Comparison of ENCODE assay signal across 13 cellular contexts in the genomic region with DNA sequence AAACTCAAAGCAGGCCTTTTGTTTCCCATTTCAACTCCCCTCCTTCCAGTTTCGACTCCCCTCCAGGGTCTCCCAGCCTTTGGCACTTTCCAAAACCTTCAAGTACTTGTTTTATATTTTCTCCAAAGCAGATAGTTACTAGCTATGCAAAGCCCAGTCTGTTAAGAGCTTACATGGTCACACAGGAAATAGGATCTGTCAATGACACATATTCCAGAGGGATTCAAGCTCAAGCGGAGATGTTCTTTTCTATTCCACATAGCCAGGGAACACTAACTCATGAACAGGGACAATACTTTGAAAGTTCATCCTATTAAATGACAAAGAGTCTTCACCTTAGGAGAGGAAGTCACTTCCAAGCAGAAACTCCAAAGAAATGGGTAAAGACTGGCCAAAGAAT. TPM values are rescaled to one million over a fixed set of nuclear protein-coding genes. Genes with fewer than 3 reads are reported as not detected.
A peak's percentile ranks its signal among the peaks of the same experiment; 100 is the strongest.
DNase-seq lines count a peak whose midpoint lies in the region; ATAC-seq, FAIRE-seq and TF ChIP-seq lines count a peak whose summit lies in the region.
"Had no signal": no experiment of that assay in that cellular context is flagged by ENCODE, and none has a peak within 500 bp of the region (broad histone marks: within the 10 kb centered on the region; RNA-seq: fewer than 3 reads in every experiment).

No MANE protein-coding gene starts in this region.

- POLR2A ChIA-PET in A549 (lab: Yijun Ruan, JAX) (interaction anchor here (0.9 to 2.3 kb wide), 3 partner anchors 13 to 19 kb away, joined by 5 to 11 read pairs (median 5); a partner anchor contains a TSS), WTC11 (lab: Charles Lee) (interaction anchor here (0.7 kb wide), 1 partner anchor 14 kb away, joined by 4 read pairs; no protein-coding TSS in a partner anchor)

- WGBS in A549 (ENCODE audit: missing lambda C conversion rate), result 78% methylated on average over 2 of the region's 2 CpGs
- 96% methylated on average over 2 of the region's 2 CpGs for WGBS in hepatocyte (ENCODE audit: low lambda C conversion rate, missing lambda C conversion rate)

- H3K4me3 ChIP-seq in A549 (no peak overlapping the region), hepatocyte (no peak overlapping the region)
- H3K4me3 ChIP-seq: BLaER1 treated with 17β-estradiol and CSF1 and Interleukin-3, amounts not matched to agents 10 nM and 100 nM; esophagus squamous epithelium; stomach had no signal

- H2AFZ ChIP-seq in hepatocyte, result no peak overlapping the region

- TF ChIP-seq POLR2A in A549 (IDR thresholded peaks at IDR 0.05; ENCODE audit: low read length), result no peak

- H3K4me1 ChIP-seq in A549, result peaks cover 52% of the 10 kb centered on the region
- H3K4me1 ChIP-seq in hepatocyte (ENCODE audit: insufficient read depth), result no peaks in the 10 kb centered on the region

- ATAC-seq in A549 (peak; percentile 45 to 48; a peak in 3 of 6 replicates), WTC11 (no peak), HG02852 (IDR thresholded peaks at IDR 0.05; ENCODE audit: unreplicated experiment) (no peak)

- no peaks in the 10 kb centered on the region for H3K9me3 Mint-ChIP-seq in WTC11

- peak overlapping the region; percentile 74 for H3K4me2 ChIP-seq in A549
- H3K4me2 ChIP-seq in hepatocyte, result no peak overlapping the region
- H3K4me2 ChIP-seq: BLaER1 treated with 17β-estradiol and CSF1 and Interleukin-3, amounts not matched to agents 10 nM and 100 nM had no signal

- no peak overlapping the region for H3K4me3 Mint-ChIP-seq in WTC11

- no peaks in the 10 kb centered on the region for H4K20me1 ChIP-seq in hepatocyte (ENCODE audit: insufficient read depth, poor library complexity, severe bottlenecking)

- H3K36me3 Mint-ChIP-seq in WTC11, result peaks cover 7% of the 10 kb centered on the region

- H3K27ac ChIP-seq in A549, result peak overlapping the region; percentile 73 to 91
- H3K27ac ChIP-seq in hepatocyte, result peak overlapping the region; percentile 36
- H3K27ac ChIP-seq: BLaER1 treated with 17β-estradiol and CSF1 and Interleukin-3, amounts not matched to agents 10 nM and 100 nM; esophagus squamous epithelium had no signal

- CTCF ChIA-PET in A549 (lab: Yijun Ruan, JAX) (interaction anchor here (0.9 to 1.6 kb wide), 4 partner anchors 9 to 31 kb away, joined by 3 to 4 read pairs (median 4); no protein-coding TSS in a partner anchor), WTC11 (lab: Charles Lee) (no interaction called here)

- no peak for TF ChIP-seq EP300 in A549 (IDR thresholded peaks at IDR 0.05)

- peaks cover 14% of the 10 kb centered on the region for H3K4me1 Mint-ChIP-seq in WTC11

- H3K27me3 Mint-ChIP-seq in WTC11 (ENCODE audit: low read depth), result no peaks in the 10 kb centered on the region

- DNase-seq in A549 (ENCODE audit: low read depth in 1 of 2, low spot score in 1 of 2) (no peak), EL (peak; percentile 33), WTC11 (ENCODE audit: low spot score) (no peak), hepatocyte (ENCODE audit: low spot score) (no peak), A172 (ENCODE audit: low spot score) (no peak), AG08396 (ENCODE audit: low spot score) (no peak), urothelium cell line (ENCODE audit: low spot score) (no peak)
- DNase-seq: activated CD4-positive, CD25-positive, alpha-beta regulatory T cell treated with anti-CD3 and anti-CD28 coated beads, Interleukin-2, amount 50 U/mL, for 72 hours; esophagus squamous epithelium; NCI-H1048; stomach had no signal

- H3K79me2 ChIP-seq in hepatocyte, result peaks cover 87% of the 10 kb centered on the region

- no peaks in the 10 kb centered on the region for H3K27me3 ChIP-seq in hepatocyte
- H3K27me3 ChIP-seq: BLaER1 treated with 17β-estradiol and CSF1 and Interleukin-3, amounts not matched to agents 10 nM and 100 nM; esophagus squamous epithelium; stomach had no signal

- H3K9me2 ChIP-seq in hepatocyte (replicated peaks; ENCODE audit: insufficient read depth), result no peaks in the 10 kb centered on the region

- TF ChIP-seq RAD21 in A549 (conservative IDR thresholded peaks at IDR 0.05 in 1 of 2, IDR thresholded peaks at IDR 0.05 in 1 of 2), result no peak

- FAIRE-seq in A549 (lab: Jason Lieb, UNC), result no peak
- no peak for FAIRE-seq in urothelium cell line (lab: Jason Lieb, UNC)

- no peaks in the 10 kb centered on the region for H3K9me3 ChIP-seq in A549
- no peaks in the 10 kb centered on the region for H3K9me3 ChIP-seq in hepatocyte (ENCODE audit: low read depth)
- H3K9me3 ChIP-seq: BLaER1 treated with 17β-estradiol and CSF1 and Interleukin-3, amounts not matched to agents 10 nM and 100 nM; esophagus squamous epithelium; stomach had no signal

- H3K36me3 ChIP-seq in hepatocyte (replicated peaks; ENCODE audit: insufficient read depth, low read depth), result no peaks in the 10 kb centered on the region

- H3K27ac Mint-ChIP-seq in WTC11, result peak overlapping the region; percentile 91

- TF ChIP-seq CTCF in A549 (IDR thresholded peaks at IDR 0.05), result no peak
- no peak for TF ChIP-seq CTCF in WTC11 (IDR thresholded peaks at IDR 0.05)
- TF ChIP-seq CTCF in hepatocyte (IDR thresholded peaks at IDR 0.05; ENCODE audit: poor library complexity), result no peak

TF ChIP-seq in A549, 52 proteins besides CTCF, POLR2A, EP300 and RAD21:
- no peak for TF ChIP-seq ZNF302 (CRISPR knock-in tag; IDR thresholded peaks at IDR 0.05)
- no peak for TF ChIP-seq KDM1A (IDR thresholded peaks at IDR 0.05; ENCODE audit: low read depth)
- no peak for TF ChIP-seq CHD4 (IDR thresholded peaks at IDR 0.05; ENCODE audit: borderline replicate concordance)
- no peak for TF ChIP-seq JUN (IDR thresholded peaks at IDR 0.05)
- TF ChIP-seq, protein P1, sequence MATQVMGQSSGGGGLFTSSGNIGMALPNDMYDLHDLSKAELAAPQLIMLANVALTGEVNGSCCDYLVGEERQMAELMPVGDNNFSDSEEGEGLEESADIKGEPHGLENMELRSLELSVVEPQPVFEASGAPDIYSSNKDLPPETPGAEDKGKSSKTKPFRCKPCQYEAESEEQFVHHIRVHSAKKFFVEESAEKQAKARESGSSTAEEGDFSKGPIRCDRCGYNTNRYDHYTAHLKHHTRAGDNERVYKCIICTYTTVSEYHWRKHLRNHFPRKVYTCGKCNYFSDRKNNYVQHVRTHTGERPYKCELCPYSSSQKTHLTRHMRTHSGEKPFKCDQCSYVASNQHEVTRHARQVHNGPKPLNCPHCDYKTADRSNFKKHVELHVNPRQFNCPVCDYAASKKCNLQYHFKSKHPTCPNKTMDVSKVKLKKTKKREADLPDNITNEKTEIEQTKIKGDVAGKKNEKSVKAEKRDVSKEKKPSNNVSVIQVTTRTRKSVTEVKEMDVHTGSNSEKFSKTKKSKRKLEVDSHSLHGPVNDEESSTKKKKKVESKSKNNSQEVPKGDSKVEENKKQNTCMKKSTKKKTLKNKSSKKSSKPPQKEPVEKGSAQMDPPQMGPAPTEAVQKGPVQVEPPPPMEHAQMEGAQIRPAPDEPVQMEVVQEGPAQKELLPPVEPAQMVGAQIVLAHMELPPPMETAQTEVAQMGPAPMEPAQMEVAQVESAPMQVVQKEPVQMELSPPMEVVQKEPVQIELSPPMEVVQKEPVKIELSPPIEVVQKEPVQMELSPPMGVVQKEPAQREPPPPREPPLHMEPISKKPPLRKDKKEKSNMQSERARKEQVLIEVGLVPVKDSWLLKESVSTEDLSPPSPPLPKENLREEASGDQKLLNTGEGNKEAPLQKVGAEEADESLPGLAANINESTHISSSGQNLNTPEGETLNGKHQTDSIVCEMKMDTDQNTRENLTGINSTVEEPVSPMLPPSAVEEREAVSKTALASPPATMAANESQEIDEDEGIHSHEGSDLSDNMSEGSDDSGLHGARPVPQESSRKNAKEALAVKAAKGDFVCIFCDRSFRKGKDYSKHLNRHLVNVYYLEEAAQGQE (IDR thresholded peaks at IDR 0.05), result no peak

TF ChIP-seq in WTC11, 78 proteins besides CTCF, POLR2A, EP300 and RAD21:
- TF ChIP-seq ZNF396 (CRISPR knock-in tag; IDR thresholded peaks at IDR 0.05; ENCODE audit: borderline replicate concordance) (no peak), NFATC4 (CRISPR knock-in tag; IDR thresholded peaks at IDR 0.05) (no peak), RELA (CRISPR knock-in tag; IDR thresholded peaks at IDR 0.05; ENCODE audit: borderline replicate concordance) (no peak), ZNF671 (CRISPR knock-in tag; IDR thresholded peaks at IDR 0.05) (no peak)
- TF ChIP-seq, protein P2, sequence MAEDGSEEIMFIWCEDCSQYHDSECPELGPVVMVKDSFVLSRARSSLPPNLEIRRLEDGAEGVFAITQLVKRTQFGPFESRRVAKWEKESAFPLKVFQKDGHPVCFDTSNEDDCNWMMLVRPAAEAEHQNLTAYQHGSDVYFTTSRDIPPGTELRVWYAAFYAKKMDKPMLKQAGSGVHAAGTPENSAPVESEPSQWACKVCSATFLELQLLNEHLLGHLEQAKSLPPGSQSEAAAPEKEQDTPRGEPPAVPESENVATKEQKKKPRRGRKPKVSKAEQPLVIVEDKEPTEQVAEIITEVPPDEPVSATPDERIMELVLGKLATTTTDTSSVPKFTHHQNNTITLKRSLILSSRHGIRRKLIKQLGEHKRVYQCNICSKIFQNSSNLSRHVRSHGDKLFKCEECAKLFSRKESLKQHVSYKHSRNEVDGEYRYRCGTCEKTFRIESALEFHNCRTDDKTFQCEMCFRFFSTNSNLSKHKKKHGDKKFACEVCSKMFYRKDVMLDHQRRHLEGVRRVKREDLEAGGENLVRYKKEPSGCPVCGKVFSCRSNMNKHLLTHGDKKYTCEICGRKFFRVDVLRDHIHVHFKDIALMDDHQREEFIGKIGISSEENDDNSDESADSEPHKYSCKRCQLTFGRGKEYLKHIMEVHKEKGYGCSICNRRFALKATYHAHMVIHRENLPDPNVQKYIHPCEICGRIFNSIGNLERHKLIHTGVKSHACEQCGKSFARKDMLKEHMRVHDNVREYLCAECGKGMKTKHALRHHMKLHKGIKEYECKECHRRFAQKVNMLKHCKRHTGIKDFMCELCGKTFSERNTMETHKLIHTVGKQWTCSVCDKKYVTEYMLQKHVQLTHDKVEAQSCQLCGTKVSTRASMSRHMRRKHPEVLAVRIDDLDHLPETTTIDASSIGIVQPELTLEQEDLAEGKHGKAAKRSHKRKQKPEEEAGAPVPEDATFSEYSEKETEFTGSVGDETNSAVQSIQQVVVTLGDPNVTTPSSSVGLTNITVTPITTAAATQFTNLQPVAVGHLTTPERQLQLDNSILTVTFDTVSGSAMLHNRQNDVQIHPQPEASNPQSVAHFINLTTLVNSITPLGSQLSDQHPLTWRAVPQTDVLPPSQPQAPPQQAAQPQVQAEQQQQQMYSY (CRISPR knock-in tag; IDR thresholded peaks at IDR 0.05), result peak; percentile 35; the same call in 1 of the 2 replicates

RNA-seq across cellular contexts. Expression of a gene that starts 18.6 kb away (rescaled TPM):
- 37.6 and 61.3 TPM in 2 replicates for polyA plus RNA-seq in A549 (2011; rRNA removed)
- 13.2 and 14.7 TPM in 2 replicates for polyA plus RNA-seq in A549 (2012; cell fraction: cytosol; rRNA removed)
- polyA plus RNA-seq in A549 (2012; cell fraction: nucleus; rRNA removed), result 5.8 and 8.0 TPM in 2 replicates
- 39.8 to 42.4 TPM (median 42.2 TPM) in 3 replicates for polyA plus RNA-seq in A549 (2017; fragmentation: RNase III; extraction: RNeasy Plus Mini Kit Qiagen cat#74134 plus additional on column Dnase treatment)
- 15.1 and 15.2 TPM in 2 replicates for polyA minus RNA-seq in A549 (2011; rRNA and poly(A)+ RNA removed)
- 39.7 to 57.4 TPM (median 54.1 TPM) in 3 replicates for total RNA-seq in WTC11 (2021)
- total RNA-seq in hepatocyte, result 87.7 and 94.2 TPM in 2 replicates
- 52.1 and 58.0 TPM in 2 replicates for polyA plus RNA-seq in hepatocyte
- 61.3 and 75.2 TPM in 2 replicates for total RNA-seq in A172 (2014; rRNA removed; shearing (Covaris generic))

Comparison
In these comparisons a context has a peak if more than half of its experiments do, and no peak if none do; other contexts are left out.
1. ATAC-seq: peak in A549 (2 of 2); none in WTC11 (single experiment) and HG02852 (single experiment).